ENCODE assay signal across 8 cellular contexts in the genomic region with DNA sequence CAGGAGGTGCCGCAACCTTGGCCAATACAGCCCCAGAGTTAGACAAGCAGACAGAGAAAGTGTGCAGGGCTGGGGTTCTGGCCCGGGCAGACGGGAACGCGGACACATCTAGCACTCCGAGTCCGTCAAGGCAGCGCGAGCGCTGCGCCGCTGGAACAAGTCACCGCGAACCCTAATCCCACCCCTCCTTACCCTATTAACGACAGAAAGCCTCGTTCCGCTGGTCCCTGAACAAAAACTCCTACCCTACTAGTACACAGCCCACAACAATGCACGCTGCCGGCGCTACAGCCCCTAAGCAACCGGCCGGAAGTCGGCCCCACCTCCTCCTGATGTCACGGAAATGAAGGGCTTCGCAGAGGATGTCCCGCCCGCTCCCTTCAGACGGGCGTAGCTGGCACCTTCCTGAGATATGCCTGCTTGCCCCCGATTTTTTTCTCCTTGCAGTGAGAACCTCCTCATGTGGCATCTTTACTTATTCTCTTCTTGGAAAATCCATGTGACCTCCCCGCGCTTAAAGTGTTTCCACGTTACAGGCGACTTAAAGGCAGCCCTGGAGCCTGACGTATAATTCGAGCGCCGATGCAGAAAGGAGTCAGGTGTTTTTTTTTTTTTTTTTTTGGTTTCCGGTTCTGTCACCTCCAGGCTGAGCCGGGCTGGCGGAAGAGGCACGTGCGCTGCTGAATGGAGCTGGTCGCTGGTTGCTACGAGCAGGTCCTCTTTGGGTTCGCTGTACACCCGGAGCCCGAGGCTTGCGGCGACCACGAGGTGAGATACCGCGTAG. TPM values are rescaled to one million over a fixed set of nuclear protein-coding genes. Genes with fewer than 3 reads are reported as not detected.
A peak's percentile ranks its signal among the peaks of the same experiment; 100 is the strongest.
DNase-seq lines count a peak whose midpoint lies in the region; ATAC-seq and TF ChIP-seq lines count a peak whose summit lies in the region.

TSS of gene C6orf52 (minus strand) at position 315 of the 784 bp plus-strand sequence. CDS start 7,066 bp downstream, outside the sequence.
A gene with protein sequence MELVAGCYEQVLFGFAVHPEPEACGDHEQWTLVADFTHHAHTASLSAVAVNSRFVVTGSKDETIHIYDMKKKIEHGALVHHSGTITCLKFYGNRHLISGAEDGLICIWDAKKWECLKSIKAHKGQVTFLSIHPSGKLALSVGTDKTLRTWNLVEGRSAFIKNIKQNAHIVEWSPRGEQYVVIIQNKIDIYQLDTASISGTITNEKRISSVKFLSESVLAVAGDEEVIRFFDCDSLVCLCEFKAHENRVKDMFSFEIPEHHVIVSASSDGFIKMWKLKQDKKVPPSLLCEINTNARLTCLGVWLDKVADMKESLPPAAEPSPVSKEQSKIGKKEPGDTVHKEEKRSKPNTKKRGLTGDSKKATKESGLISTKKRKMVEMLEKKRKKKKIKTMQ (plus strand): TSS at position 671 of the 784 bp plus-strand sequence. CDS start 14 bp downstream, at position 685.

- H3K4me3 Mint-ChIP-seq in activated naive CD4-positive, alpha-beta T cell treated with anti-CD3 and anti-CD28 coated beads, Interleukin-2, amount 50 U/mL, for 24 hours = peak within 1 kb of the TSS; percentile 91

- DNase-seq in NCI-H1048 (lab: John Stamatoyannopoulos, UW) = peak; percentile 82
- peak; percentile 90 for DNase-seq in SK-N-MC (ENCODE audit: low read depth, low spot score)
- DNase-seq in glomerular endothelial cell (ENCODE audit: extremely low read depth, low read depth, low spot score) = peak; percentile 90
- peak; percentile 19 to 95 (median 88) for DNase-seq in nucleus accumbens (lab: John Stamatoyannopoulos, UW)
- peak; percentile 97 for DNase-seq in suprapubic skin (ENCODE audit: low spot score in 2 of 2)

- 0% methylated on average over 38 of the region's 53 CpGs for WGBS in suprapubic skin

- no peaks in the 10 kb centered on the region for H3K27me3 ChIP-seq in suprapubic skin

- TF ChIP-seq CTCF in suprapubic skin (IDR thresholded peaks at IDR 0.05) = no peak

- TF ChIP-seq EP300 in suprapubic skin (IDR thresholded peaks at IDR 0.05) = no peak

- peaks cover 27% of the 10 kb centered on the region for H3K36me3 ChIP-seq in SK-N-MC (ENCODE audit: insufficient read depth, low read length)
- H3K36me3 ChIP-seq in suprapubic skin = peaks cover 16% of the 10 kb centered on the region

- H3K4me3 ChIP-seq in GM08714 (ENCODE audit: low read length) = peak within 1 kb of the TSS; percentile 86
- peak within 1 kb of the TSS; percentile 88 for H3K4me3 ChIP-seq in SK-N-MC
- peak within 1 kb of the TSS; percentile 91 for H3K4me3 ChIP-seq in suprapubic skin

- no peaks in the 10 kb centered on the region for H3K9me3 Mint-ChIP-seq in activated naive CD4-positive, alpha-beta T cell treated with anti-CD3 and anti-CD28 coated beads, Interleukin-2, amount 50 U/mL, for 24 hours

- H3K27ac Mint-ChIP-seq in activated naive CD4-positive, alpha-beta T cell treated with anti-CD3 and anti-CD28 coated beads, Interleukin-2, amount 50 U/mL, for 24 hours = peak within 1 kb of the TSS; percentile 100

- H3K9me3 ChIP-seq in SK-N-MC (ENCODE audit: low read depth, low read length) (no peaks in the 10 kb centered on the region), suprapubic skin (no peaks in the 10 kb centered on the region)

- peaks cover 39% of the 10 kb centered on the region for H3K4me1 ChIP-seq in suprapubic skin

- peak; percentile 99 for ATAC-seq in HG02588 (IDR thresholded peaks at IDR 0.05; ENCODE audit: unreplicated experiment)

- peak within 1 kb of the TSS; percentile 98 for H3K27ac ChIP-seq in SK-N-MC
- peak within 1 kb of the TSS; percentile 97 for H3K27ac ChIP-seq in suprapubic skin

- TF ChIP-seq POLR2A in suprapubic skin (IDR thresholded peaks at IDR 0.05) = peak; percentile 50 to 76

- no peaks in the 10 kb centered on the region for H3K27me3 Mint-ChIP-seq in activated naive CD4-positive, alpha-beta T cell treated with anti-CD3 and anti-CD28 coated beads, Interleukin-2, amount 50 U/mL, for 24 hours

- peaks cover 16% of the 10 kb centered on the region for H3K36me3 Mint-ChIP-seq in activated naive CD4-positive, alpha-beta T cell treated with anti-CD3 and anti-CD28 coated beads, Interleukin-2, amount 50 U/mL, for 24 hours

- peak within 1 kb of the TSS; percentile 95 for H3K9ac ChIP-seq in SK-N-MC (ENCODE audit: insufficient read length)

- H3K4me1 Mint-ChIP-seq in activated naive CD4-positive, alpha-beta T cell treated with anti-CD3 and anti-CD28 coated beads, Interleukin-2, amount 50 U/mL, for 24 hours = peaks cover 38% of the 10 kb centered on the region

RNA-seq across cellular contexts. Expression of gene C6orf52, which starts in this region (rescaled TPM):
- 1.9 and 3.4 TPM in 2 replicates for total RNA-seq in glomerular endothelial cell
- total RNA-seq in suprapubic skin = not detected

RNA-seq across cellular contexts. Expression of the second gene that starts in this region (rescaled TPM):
- total RNA-seq in glomerular endothelial cell (15.9 and 18.4 TPM in 2 replicates), suprapubic skin (10 to 100 TPM in 3 of 4 donors, 1 to 10 TPM in 1; 8.8 to 17.5 (median 13.4) TPM)

Comparison
In these comparisons a context has a peak if more than half of its experiments do, and no peak if none do; other contexts are left out.
1. Peak in every context shown above with its lines: DNase-seq, ATAC-seq, H3K4me3 ChIP-seq and H3K27ac ChIP-seq.